ENCODE assay signal across 8 cellular contexts in genomic region chr10:104580774-104581675, GRCh38.
DNase-seq lines count a peak whose midpoint lies in the region; ATAC-seq lines count a peak whose summit lies in the region.

No MANE protein-coding gene starts in this region.

- DNase-seq in DMS 273 (lab: John Stamatoyannopoulos, UW; ENCODE audit: unreplicated experiment) (peak; percentile 83), DMS 273 treated with DMSO at 0.1 percent for 48 hours (lab: John Stamatoyannopoulos, UW) (no peak), NCI-H2029 treated with DMSO at 0.1 percent for 48 hours (lab: John Stamatoyannopoulos, UW) (peak; percentile 13), kidney tubule cell (ENCODE audit: low spot score) (peak; percentile 80)
- peak; percentile 40 for DNase-seq in activated CD4-positive, CD25-positive, alpha-beta regulatory T cell treated with anti-CD3 and anti-CD28 coated beads, Interleukin-2, amount 50 U/mL, for 16 hours (ENCODE audit: low read depth, low spot score)
- peak; percentile 48 for DNase-seq in central memory CD4-positive, alpha-beta T cell
- DNase-seq in stimulated activated CD4-positive, alpha-beta T cell treated with anti-CD3 and anti-CD28 coated beads, Interleukin-2, amount 100 ng/mL, for 48 hours, result peak; percentile 73 to 75

- peak; percentile 83 for ATAC-seq in HG02885 (IDR thresholded peaks at IDR 0.05; ENCODE audit: poor library complexity, unreplicated experiment)
